ENCODE assay signal across 8 cellular contexts in genomic region chr16:70438325-70438982, GRCh38. TPM values are rescaled to one million over a fixed set of nuclear protein-coding genes. Genes with fewer than 3 reads are reported as not detected.
DNase-seq lines count a peak whose midpoint lies in the region; ATAC-seq and TF ChIP-seq lines count a peak whose summit lies in the region.

No MANE protein-coding gene starts in this region.

- peak overlapping the region; percentile 97 for H3K4me3 ChIP-seq in RWPE2 (ENCODE audit: severe bottlenecking)
- H3K4me3 ChIP-seq in esophagus muscularis mucosa = peak overlapping the region; percentile 84 to 94 (median 86)
- H3K4me3 ChIP-seq in osteoblast (ENCODE audit: insufficient read depth, low read length) = peak overlapping the region; percentile 82

- H2AFZ ChIP-seq in osteoblast (ENCODE audit: low read length) = peak overlapping the region; percentile 66

- TF ChIP-seq POLR2A in esophagus muscularis mucosa (IDR thresholded peaks at IDR 0.05; ENCODE audit: low read depth) = no peak

- no peaks in the 10 kb centered on the region for H3K27me3 ChIP-seq in RWPE2 (ENCODE audit: insufficient read depth, poor library complexity, severe bottlenecking)
- no peaks in the 10 kb centered on the region for H3K27me3 ChIP-seq in esophagus muscularis mucosa
- no peaks in the 10 kb centered on the region for H3K27me3 ChIP-seq in osteoblast (ENCODE audit: insufficient read depth, low read length)

- H4K20me1 ChIP-seq in osteoblast (ENCODE audit: insufficient read depth, low read length) = peaks cover 34% of the 10 kb centered on the region

- no peak for DNase-seq in activated CD4-positive, CD25-positive, alpha-beta regulatory T cell treated with anti-CD3 and anti-CD28 coated beads, Interleukin-2, amount 50 U/mL, for 72 hours
- DNase-seq in RWPE2 (ENCODE audit: low spot score) (no peak), esophagus muscularis mucosa (ENCODE audit: extremely low spot score) (no peak), osteoblast (ENCODE audit: insufficient read length, low spot score, missing footprints) (no peak), NCI-H2196 treated with DMSO at 0.1 percent for 48 hours (lab: John Stamatoyannopoulos, UW; ENCODE audit: unreplicated experiment) (no peak), putamen (ENCODE audit: low spot score) (no peak)

- H3K36me3 ChIP-seq in RWPE2 (ENCODE audit: low read depth) (peaks cover 8% of the 10 kb centered on the region; the same call in 1 of the 2 replicates), esophagus muscularis mucosa (peaks cover 0 to 6% (median 2%) of the 10 kb centered on the region in 4 donors), osteoblast (ENCODE audit: insufficient read depth, low read length) (peaks cover 5% of the 10 kb centered on the region)

- H3K9me3 ChIP-seq in RWPE2 (ENCODE audit: severe bottlenecking) (no peaks in the 10 kb centered on the region), esophagus muscularis mucosa (no peaks in the 10 kb centered on the region), osteoblast (ENCODE audit: low read depth, low read length) (no peaks in the 10 kb centered on the region)

- TF ChIP-seq CTCF in RWPE2 (IDR thresholded peaks at IDR 0.05; ENCODE audit: poor library complexity, severe bottlenecking) (peak; percentile 11), esophagus muscularis mucosa (IDR thresholded peaks at IDR 0.05) (no peak), osteoblast (IDR thresholded peaks at IDR 0.05; ENCODE audit: extremely low read depth, low read depth, low read length) (no peak)

- peak overlapping the region; percentile 98 for H3K4me2 ChIP-seq in osteoblast (ENCODE audit: insufficient read depth, low read length)

- no peak for TF ChIP-seq EP300 in esophagus muscularis mucosa (IDR thresholded peaks at IDR 0.05)

- ATAC-seq in activated CD4-positive, CD25-positive, alpha-beta regulatory T cell treated with anti-CD3 and anti-CD28 coated beads, Interleukin-2, amount 50 U/mL, for 24 hours = peak; percentile 0 to 1
- peak; percentile 3; the same call in 1 of the 3 replicates for ATAC-seq in RWPE2 (ENCODE audit: low read depth)
- no peak for ATAC-seq in HG03354 (IDR thresholded peaks at IDR 0.05; ENCODE audit: poor library complexity, severe bottlenecking, unreplicated experiment)

- intact Hi-C loops in esophagus muscularis mucosa (cut with DNase I) = loop anchor here (2.0 kb wide), 1 partner anchor 58 kb away; no protein-coding TSS in a partner anchor

- H3K27ac ChIP-seq in RWPE2 (ENCODE audit: poor library complexity, severe bottlenecking) (peak overlapping the region; percentile 43), esophagus muscularis mucosa (replicated peaks in 1 of 4) (peak overlapping the region; percentile 81 to 87 (median 84)), osteoblast (ENCODE audit: low read depth, low read length) (peak overlapping the region; percentile 70)

- WGBS in esophagus muscularis mucosa = 0% methylated on average over 10 of the region's 50 CpGs

- H3K79me2 ChIP-seq in osteoblast (ENCODE audit: insufficient read depth, low read length) = peaks cover 36% of the 10 kb centered on the region

- H3K4me1 ChIP-seq in RWPE2 (ENCODE audit: insufficient read depth, poor library complexity, severe bottlenecking) (peaks cover 18% of the 10 kb centered on the region), esophagus muscularis mucosa (peaks cover 39 to 50% (median 48%) of the 10 kb centered on the region in 4 donors), osteoblast (ENCODE audit: insufficient read depth, low read length) (peaks cover 29% of the 10 kb centered on the region)

RNA-seq across cellular contexts. Expression of gene ST3GAL2, which starts 0.4 kb away (rescaled TPM):
- total RNA-seq in esophagus muscularis mucosa (10 to 100 TPM; 18.6 to 34.9 (median 27.2) TPM), osteoblast (22.4 and 22.7 TPM in 2 replicates)

RNA-seq across cellular contexts. Expression of gene FCSK, which starts 15.9 kb away (rescaled TPM):
- total RNA-seq in esophagus muscularis mucosa (10 to 100 TPM in 3 of 4 donors, 1 to 10 TPM in 1; 8.3 to 13.7 (median 12.3) TPM), osteoblast (10.3 and 11.9 TPM in 2 replicates)
